Comparison of ENCODE assay signal across 1 cellular context in the genomic region with DNA sequence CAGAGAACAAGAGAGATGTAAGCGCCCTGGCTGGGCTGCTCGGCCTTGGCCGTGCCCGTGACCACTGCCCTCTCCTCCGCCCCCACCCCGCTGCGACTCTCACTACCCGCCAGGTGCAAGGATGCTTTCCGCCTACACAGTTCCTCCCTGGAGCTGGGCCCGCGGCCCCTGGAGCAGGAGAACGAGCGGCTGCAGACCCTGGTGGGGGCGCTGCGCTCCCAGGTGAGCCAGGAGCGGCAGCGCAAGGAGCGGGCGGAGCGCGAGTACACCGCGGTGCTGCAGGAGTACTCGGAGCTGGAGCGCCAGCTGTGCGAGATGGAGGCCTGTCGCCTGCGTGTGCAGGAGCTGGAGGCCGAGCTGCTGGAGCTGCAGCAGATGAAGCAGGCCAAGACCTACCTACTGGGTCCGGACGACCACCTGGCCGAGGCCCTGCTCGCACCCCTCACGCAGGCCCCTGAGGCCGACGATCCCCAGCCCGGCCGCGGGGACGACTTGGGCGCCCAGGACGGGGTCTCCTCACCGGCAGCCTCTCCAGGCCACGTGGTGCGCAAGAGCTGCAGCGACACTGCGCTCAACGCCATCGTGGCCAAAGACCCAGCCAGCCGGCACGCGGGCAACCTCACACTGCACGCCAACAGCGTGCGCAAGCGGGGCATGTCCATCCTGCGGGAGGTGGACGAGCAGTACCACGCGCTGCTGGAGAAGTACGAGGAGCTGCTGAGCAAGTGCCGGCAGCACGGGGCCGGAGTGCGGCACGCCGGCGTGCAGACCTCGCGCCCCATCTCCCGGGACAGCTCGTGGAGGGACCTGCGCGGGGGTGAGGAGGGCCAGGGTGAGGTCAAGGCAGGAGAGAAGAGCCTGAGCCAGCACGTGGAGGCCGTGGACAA.
TF ChIP-seq lines count a peak whose summit lies in the region.

No MANE protein-coding gene starts in this region.

TF ChIP-seq in H1, 55 proteins besides CTCF, POLR2A, EP300 and RAD21:
- TF ChIP-seq BRCA1 (IDR thresholded peaks at IDR 0.05; ENCODE audit: low read depth, low read length) (no peak), SIRT6 (IDR thresholded peaks at IDR 0.05; ENCODE audit: low read length) (no peak)
